28 cellular contexts compared by ENCODE assay signal in genomic region chr17:49425004-49425286, GRCh38.
"Had no signal": no experiment of that assay in that cellular context is flagged by ENCODE, and none has a peak within 500 bp of the region (broad histone marks: within the 10 kb centered on the region; RNA-seq: fewer than 3 reads in every experiment).

No MANE protein-coding gene starts in this region.

- ATAC-seq: Panc1, Right ventricle myocardium inferior had no signal

- FAIRE-seq: RCC 7860 had no signal

- H3K36me3 ChIP-seq: SJSA1 had no signal

- H3K4me1 ChIP-seq: SJSA1 had no signal

- H3K4me3 ChIP-seq: PC-9, SJSA1 had no signal

- H3K27ac Mint-ChIP-seq: T-helper 1 cell treated with Interleukin-12 subunit alpha and Interleukin-12 subunit beta and Interleukin-4 antibody, amounts not matched to agents 30 μg/mL and 1 μg/mL, for 36 hours had no signal

- H2AFZ ChIP-seq: PC-9 had no signal

- H3K27ac ChIP-seq: PC-9, RWPE1, SJSA1 had no signal

- H3K4me3 Mint-ChIP-seq: T-helper 1 cell treated with Interleukin-12 subunit alpha and Interleukin-12 subunit beta and Interleukin-4 antibody, amounts not matched to agents 30 μg/mL and 1 μg/mL, for 36 hours had no signal

- H3K4me2 ChIP-seq: PC-9 had no signal

- DNase-seq: MM.1S, MV-4-11, NCI-H1092, NCI-H1105, NCI-H1417 treated with DMSO at 0.1 percent for 48 hours, NCI-H1436 treated with DMSO at 0.1 percent for 48 hours, NCI-H1694 treated with DMSO at 0.1 percent for 48 hours, NCI-H187 treated with DMSO at 0.1 percent for 48 hours, NCI-H2029, NCI-H2081, NCI-H226, NCI-H446 treated with DMSO at 0.1 percent for 48 hours, NCI-H510A, NCI-H524, NCI-H526, NCI-H69, NCI-H748 treated with DMSO at 0.1 percent for 48 hours, PC-9, SHP77, SIG-M5, SW 1271, T-helper 1 cell had no signal
